In the genomic region with DNA sequence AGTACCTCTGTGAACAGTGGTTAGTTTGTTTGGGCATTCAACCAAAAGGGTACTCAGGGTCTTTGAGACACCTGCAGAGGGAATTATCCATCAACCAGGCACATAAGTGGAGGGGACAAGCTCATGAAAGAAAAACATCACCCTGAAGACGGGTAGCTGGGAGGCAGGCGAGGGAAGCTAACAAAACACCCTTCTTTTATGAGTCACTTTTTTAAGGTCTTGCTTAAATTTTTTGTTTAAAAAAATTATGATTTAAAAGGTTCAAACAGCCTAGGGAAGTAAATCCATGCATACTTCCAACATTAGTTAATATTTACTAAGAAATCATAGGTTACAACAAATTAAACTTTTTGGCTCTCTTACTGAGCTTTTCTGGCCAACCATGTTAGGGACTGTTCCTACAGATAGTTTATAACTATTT, we compare ENCODE assay signal across 24 cellular contexts.
DNase-seq lines count a peak whose midpoint lies in the region; ATAC-seq, FAIRE-seq and TF ChIP-seq lines count a peak whose summit lies in the region.
"Had no signal": no experiment of that assay in that cellular context is flagged by ENCODE, and none has a peak within 500 bp of the region (broad histone marks: within the 10 kb centered on the region; RNA-seq: fewer than 3 reads in every experiment).

No MANE protein-coding gene starts in this region.

- no peak for DNase-seq in right lobe of liver
- DNase-seq in HepG2 (ENCODE audit: low spot score) = no peak
- no peak for DNase-seq in mesenchymal stem cell
- no peak for DNase-seq in foreskin melanocyte
- DNase-seq in T-helper 1 cell = no peak
- DNase-seq in activated naive CD8-positive, alpha-beta T cell treated with anti-CD3 and anti-CD28 coated beads, Interleukin-2, amount 50 U/mL, for 24 hours = no peak
- DNase-seq: ACHN; activated CD8-positive, alpha-beta memory T cell treated with anti-CD3 and anti-CD28 coated beads, Interleukin-2, amount 50 U/mL, for 48 hours; activated gamma-delta T cell treated with Interleukin-2 at 50 U/mL for 16 hours; aorta; CD4-positive, CD25-positive, alpha-beta regulatory T cell; DMS53; Kasumi-1; lower lobe of right lung; NCI-H1694; NCI-H510A treated with DMSO at 0.1 percent for 48 hours; PC-9; stimulated activated naive CD4-positive, alpha-beta T cell treated with Interleukin-2 at 50 U/mL for 16 hours had no signal

- in situ Hi-C loops in HepG2 (cut with HindIII; ENCODE audit: extremely low pct_ligation_motif_present, low pct_unique_long_range_greater_than_20kb) = no loop called here

- H3K4me2 ChIP-seq in HepG2 (ENCODE audit: low read depth, low read length) (no peak overlapping the region), mesenchymal stem cell (ENCODE audit: low read length, poor library complexity, severe bottlenecking) (no peak overlapping the region)
- H3K4me2 ChIP-seq: PC-9 had no signal

- H3K36me3 Mint-ChIP-seq in activated naive CD8-positive, alpha-beta T cell treated with anti-CD3 and anti-CD28 coated beads, Interleukin-2, amount 50 U/mL, for 24 hours (ENCODE audit: low read depth) = peaks cover 1% of the 10 kb centered on the region
- H3K36me3 Mint-ChIP-seq: CD4-positive, CD25-positive, alpha-beta regulatory T cell had no signal

- no peaks in the 10 kb centered on the region for H3K79me2 ChIP-seq in HepG2 (ENCODE audit: insufficient read depth, low read length)

- no peak overlapping the region for H4K91ac ChIP-seq in mesenchymal stem cell (ENCODE audit: low read length)

- H3K9me3 Mint-ChIP-seq in activated naive CD8-positive, alpha-beta T cell treated with anti-CD3 and anti-CD28 coated beads, Interleukin-2, amount 50 U/mL, for 24 hours = no peaks in the 10 kb centered on the region
- H3K9me3 Mint-ChIP-seq: activated CD4-positive, alpha-beta T cell treated with anti-CD3 and anti-CD28 coated beads, Interleukin-2, amount 10 ng/mL, durations not matched to agents 24 days and 14 days had no signal

- ATAC-seq in right lobe of liver (peak in 3 of 4 donors; percentile 48 to 59 (median 50)), HepG2 (no peak), HG02970 (IDR thresholded peaks at IDR 0.05; ENCODE audit: low FRiP score, unreplicated experiment) (no peak)
- ATAC-seq in activated naive CD8-positive, alpha-beta T cell treated with anti-CD3 and anti-CD28 coated beads, Interleukin-2, amount 50 U/mL, for 24 hours = no peak
- ATAC-seq: lower lobe of right lung had no signal

- 80% methylated on average over 2 of the region's 2 CpGs for WGBS in right lobe of liver (ENCODE audit: insufficient coverage, low coverage, low lambda C conversion rate, missing lambda C conversion rate)
- WGBS in HepG2 (ENCODE audit: low lambda C conversion rate) = 95% methylated on average over 2 of the region's 2 CpGs
- WGBS in adipose tissue, 3 donors = 81 to 88% (median 83%) methylated on average over 2 of the region's 2 CpGs
- WGBS in mesenchymal stem cell = 100% methylated on average over 1 of the region's 2 CpGs

- H3K18ac ChIP-seq in mesenchymal stem cell (ENCODE audit: low read depth in 1 of 2, low read length in 2 of 2) = no peak overlapping the region

- H3K9me3 ChIP-seq in right lobe of liver (no peaks in the 10 kb centered on the region), HepG2 (ENCODE audit: low read length) (no peaks in the 10 kb centered on the region), mesenchymal stem cell (ENCODE audit: control insufficient read depth, low read length) (no peaks in the 10 kb centered on the region)
- H3K9me3 ChIP-seq: lower lobe of right lung had no signal

- no peaks in the 10 kb centered on the region for H3K36me3 ChIP-seq in right lobe of liver
- H3K36me3 ChIP-seq in HepG2 (replicated peaks in 1 of 2; ENCODE audit: control insufficient read depth in 1 of 2, insufficient read depth in 2 of 2, low read length in 2 of 2) = no peaks in the 10 kb centered on the region
- no peaks in the 10 kb centered on the region for H3K36me3 ChIP-seq in mesenchymal stem cell (ENCODE audit: control insufficient read depth in 1 of 2, insufficient read depth in 2 of 2, low read depth in 1 of 2, low read length in 2 of 2)
- H3K36me3 ChIP-seq: lower lobe of right lung had no signal

- intact Hi-C loops in right lobe of liver (cut with DNase I) = no loop called here
- intact Hi-C loops in HepG2 (cut with micrococcal nuclease; ENCODE audit: unreplicated experiment) = no loop called here

- H3K27ac Mint-ChIP-seq in activated naive CD8-positive, alpha-beta T cell treated with anti-CD3 and anti-CD28 coated beads, Interleukin-2, amount 50 U/mL, for 24 hours = no peak overlapping the region
- H3K27ac Mint-ChIP-seq: activated CD4-positive, alpha-beta T cell treated with anti-CD3 and anti-CD28 coated beads, Interleukin-2, amount 10 ng/mL, durations not matched to agents 24 days and 14 days; progenitor cell of endocrine pancreas had no signal

- no TSS peak for BruUV-seq in HepG2 (replicated peaks; lab: Mats Ljungman, UMichigan)

- no peak overlapping the region for H3K23ac ChIP-seq in mesenchymal stem cell (ENCODE audit: low read length in 2 of 2)

- no peak overlapping the region for H3K4me3 Mint-ChIP-seq in activated naive CD8-positive, alpha-beta T cell treated with anti-CD3 and anti-CD28 coated beads, Interleukin-2, amount 50 U/mL, for 24 hours
- H3K4me3 Mint-ChIP-seq: activated CD4-positive, alpha-beta T cell treated with anti-CD3 and anti-CD28 coated beads, Interleukin-2, amount 10 ng/mL, durations not matched to agents 24 days and 14 days; CD4-positive, CD25-positive, alpha-beta regulatory T cell had no signal

- TF ChIP-seq CTCF in right lobe of liver (IDR thresholded peaks at IDR 0.05) (no peak), HepG2 (CRISPR knock-in tag; IDR thresholded peaks at IDR 0.05) (no peak)

- no peak for FAIRE-seq in HepG2 (lab: Jason Lieb, UNC)
- FAIRE-seq: TTC549 had no signal

- H3K4me3 ChIP-seq in right lobe of liver = no peak overlapping the region
- no peak overlapping the region for H3K4me3 ChIP-seq in HepG2 (replicated peaks in 1 of 3; ENCODE audit: insufficient read depth in 1 of 3, low read depth in 2 of 3, low read length in 3 of 3)
- no peak overlapping the region for H3K4me3 ChIP-seq in mesenchymal stem cell (ENCODE audit: insufficient read depth in 1 of 2, low read depth in 1 of 2, low read length in 2 of 2)
- H3K4me3 ChIP-seq: coronary artery, lower lobe of right lung, PC-9 had no signal

- no peaks in the 10 kb centered on the region for H4K20me1 ChIP-seq in HepG2 (ENCODE audit: insufficient read depth, low read length)

- no peaks in the 10 kb centered on the region for H3K4me1 Mint-ChIP-seq in activated naive CD8-positive, alpha-beta T cell treated with anti-CD3 and anti-CD28 coated beads, Interleukin-2, amount 50 U/mL, for 24 hours
- H3K4me1 Mint-ChIP-seq: activated CD4-positive, alpha-beta T cell treated with anti-CD3 and anti-CD28 coated beads, Interleukin-2, amount 10 ng/mL, durations not matched to agents 24 days and 14 days; CD4-positive, CD25-positive, alpha-beta regulatory T cell had no signal

- H3K27ac ChIP-seq in right lobe of liver = peak overlapping the region in 2 of 3 donors; percentile 5 to 39
- no peak overlapping the region for H3K27ac ChIP-seq in HepG2 (ENCODE audit: extremely low read length, insufficient read depth, low read length)
- H3K27ac ChIP-seq in adipose tissue (ENCODE audit: low read depth, low read length) = peak overlapping the region; percentile 26
- peak overlapping the region; percentile 79 for H3K27ac ChIP-seq in mesenchymal stem cell (ENCODE audit: low read length, poor library complexity, severe bottlenecking)
- H3K27ac ChIP-seq: lower lobe of right lung, PC-9 had no signal

- CTCF ChIA-PET in HepG2 (lab: Yijun Ruan, JAX; ENCODE audit: low intra/inter-chr PET ratio, low total read pairs) = no interaction called here

- no peak for TF ChIP-seq RAD21 in HepG2 (CRISPR knock-in tag; IDR thresholded peaks at IDR 0.05)

- H3K9ac ChIP-seq in HepG2 (ENCODE audit: insufficient read depth, low read depth, low read length) = no peak overlapping the region
- H3K9ac ChIP-seq in mesenchymal stem cell (ENCODE audit: low read length) = peak overlapping the region; percentile 45

- H3K4me1 ChIP-seq in right lobe of liver = peaks cover 0 to 19% (median 3%) of the 10 kb centered on the region in 4 donors
- H3K4me1 ChIP-seq in HepG2 (ENCODE audit: insufficient read depth, low read length) = no peaks in the 10 kb centered on the region
- peaks cover 4% of the 10 kb centered on the region for H3K4me1 ChIP-seq in mesenchymal stem cell (ENCODE audit: control insufficient read depth, insufficient read depth, low read depth, low read length)
- H3K4me1 ChIP-seq: lower lobe of right lung had no signal

- no peak overlapping the region for H2BK12ac ChIP-seq in mesenchymal stem cell (ENCODE audit: low read length in 2 of 2)

- H2BK5ac ChIP-seq in mesenchymal stem cell (ENCODE audit: low read depth, low read length, poor library complexity, severe bottlenecking) = no peak overlapping the region

- no peaks in the 10 kb centered on the region for H3K79me1 ChIP-seq in mesenchymal stem cell (replicated peaks; ENCODE audit: low read length, poor library complexity, severe bottlenecking)

- H2BK15ac ChIP-seq in mesenchymal stem cell (ENCODE audit: low read depth, poor library complexity, severe bottlenecking) = no peak overlapping the region

- H3K4ac ChIP-seq in mesenchymal stem cell (ENCODE audit: low read depth in 1 of 2, low read length in 2 of 2) = no peak overlapping the region

- POLR2A ChIA-PET in HepG2 (lab: Yijun Ruan, JAX) = interaction anchor here (0.9 kb wide), 1 partner anchor 14 kb away, joined by 3 read pairs; no protein-coding TSS in a partner anchor

- TF ChIP-seq POLR2A in right lobe of liver (IDR thresholded peaks at IDR 0.05) = no peak
- no peak for TF ChIP-seq POLR2A in HepG2 (IDR thresholded peaks at IDR 0.05; ENCODE audit: insufficient read depth in 1 of 2, low read depth in 2 of 2, low read length in 2 of 2)

- H2AK5ac ChIP-seq in mesenchymal stem cell (ENCODE audit: low read length, severe bottlenecking) = no peak overlapping the region

- no peak overlapping the region for H3K14ac ChIP-seq in mesenchymal stem cell (ENCODE audit: low read length in 2 of 2)

- TF ChIP-seq EP300 in HepG2 (IDR thresholded peaks at IDR 0.05; ENCODE audit: low read depth in 2 of 2, low read length in 2 of 2) = no peak
- no peak for TF ChIP-seq EP300 in HepG2 (CRISPR knock-in tag; IDR thresholded peaks at IDR 0.05; ENCODE audit: borderline replicate concordance)

- H3K27me3 ChIP-seq in right lobe of liver (no peaks in the 10 kb centered on the region), HepG2 (ENCODE audit: control insufficient read depth in 1 of 2, insufficient read depth in 2 of 2, low read length in 2 of 2) (no peaks in the 10 kb centered on the region), mesenchymal stem cell (ENCODE audit: control insufficient read depth in 1 of 2, insufficient read depth in 1 of 2, low read length in 2 of 2) (no peaks in the 10 kb centered on the region)

- H2AFZ ChIP-seq in HepG2 (ENCODE audit: low read length) (no peak overlapping the region), mesenchymal stem cell (ENCODE audit: low read depth, low read length) (no peak overlapping the region)
- H2AFZ ChIP-seq: PC-9 had no signal

- no peak overlapping the region for H2BK120ac ChIP-seq in mesenchymal stem cell (ENCODE audit: low read depth, low read length)

- no peaks in the 10 kb centered on the region for H3K27me3 Mint-ChIP-seq in activated naive CD8-positive, alpha-beta T cell treated with anti-CD3 and anti-CD28 coated beads, Interleukin-2, amount 50 U/mL, for 24 hours
- H3K27me3 Mint-ChIP-seq: activated CD4-positive, alpha-beta T cell treated with anti-CD3 and anti-CD28 coated beads, Interleukin-2, amount 10 ng/mL, durations not matched to agents 24 days and 14 days; progenitor cell of endocrine pancreas had no signal

- no peak overlapping the region for H4K8ac ChIP-seq in mesenchymal stem cell (ENCODE audit: low read length)

Comparison
In these comparisons a context has a peak if more than half of its experiments do, and no peak if none do; other contexts are left out.
1. ATAC-seq: peak in right lobe of liver (3 of 4); none in HepG2 (single experiment), HG02970 (single experiment) and activated naive CD8-positive, alpha-beta T cell treated with anti-CD3 and anti-CD28 coated beads, Interleukin-2, amount 50 U/mL, for 24 hours (single experiment).